In genomic region chr9:23587433-23587832, GRCh38 we compare ENCODE assay signal across 1 cellular context.
TF ChIP-seq lines count a peak whose summit lies in the region.

No MANE protein-coding gene starts in this region.

TF ChIP-seq in HepG2, 621 proteins besides CTCF, POLR2A, EP300 and RAD21 (continued from another document):
- TF ChIP-seq USF2 (IDR thresholded peaks at IDR 0.05; ENCODE audit: low read depth, low read length) (no peak), USF2 (CRISPR knock-in tag; IDR thresholded peaks at IDR 0.05; ENCODE audit: borderline replicate concordance) (no peak), RERE (CRISPR knock-in tag; IDR thresholded peaks at IDR 0.05; ENCODE audit: low read depth) (no peak), ATAD3A (CRISPR knock-in tag; IDR thresholded peaks at IDR 0.05) (no peak), NONO (IDR thresholded peaks at IDR 0.05) (no peak), NONO (CRISPR knock-in tag; conservative IDR thresholded peaks at IDR 0.05) (no peak), ESRRA (CRISPR knock-in tag; IDR thresholded peaks at IDR 0.05; ENCODE audit: low read depth) (no peak), ZNF281 (CRISPR knock-in tag; IDR thresholded peaks at IDR 0.05; ENCODE audit: borderline replicate concordance) (no peak), ZNF138 (CRISPR knock-in tag; IDR thresholded peaks at IDR 0.05; ENCODE audit: low read depth) (no peak), AGO2 (optimal IDR thresholded peaks at IDR 0.05; ENCODE audit: low read depth, low read length) (no peak), KDM5A (IDR thresholded peaks at IDR 0.05; ENCODE audit: borderline replicate concordance, low read length) (no peak)
TF ChIP-seq in HepG2: peak in this region for 0.
